8 cellular contexts compared by ENCODE assay signal in the genomic region with DNA sequence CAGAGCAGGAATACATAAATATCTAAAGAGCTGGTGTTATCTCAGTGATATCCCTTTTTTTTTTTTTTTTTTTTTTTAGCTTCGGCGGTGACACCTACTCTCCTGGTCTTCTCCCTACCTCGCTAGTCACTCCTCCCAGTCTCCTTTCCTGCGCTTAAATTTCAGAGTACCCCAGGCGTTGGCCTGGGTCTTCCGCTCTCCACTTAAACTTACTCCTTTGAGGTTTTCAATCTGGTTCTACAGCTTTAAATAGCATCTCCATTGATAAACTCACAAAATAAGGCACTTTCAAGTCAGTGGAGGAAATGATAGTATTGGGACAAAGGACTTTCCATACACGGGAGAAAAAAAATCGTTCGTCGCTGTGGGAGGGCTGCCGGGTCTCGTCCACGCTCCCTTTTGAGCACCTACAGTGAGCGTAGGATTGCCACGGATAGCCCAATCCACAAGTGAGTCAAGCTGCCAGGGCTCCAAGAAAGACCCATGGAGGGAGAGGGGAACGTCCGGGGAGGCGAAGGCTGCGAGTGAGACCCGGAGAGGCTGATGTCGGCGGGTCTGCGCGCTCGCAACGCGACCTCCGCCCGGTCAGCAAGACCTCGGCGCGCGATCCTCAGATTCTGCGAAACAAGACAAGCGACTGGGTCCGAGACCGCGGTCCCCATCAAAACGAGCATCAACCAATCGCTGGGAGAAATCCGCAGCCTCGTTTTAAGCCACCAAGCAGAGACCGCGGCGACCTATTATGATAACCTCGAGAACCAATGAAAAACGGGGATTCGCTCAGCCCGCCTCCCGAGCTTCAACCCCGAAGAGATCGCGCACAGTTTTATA. TPM values are rescaled to one million over a fixed set of nuclear protein-coding genes. Genes with fewer than 3 reads are reported as not detected.
A peak's percentile ranks its signal among the peaks of the same experiment; 100 is the strongest.
DNase-seq lines count a peak whose midpoint lies in the region; ATAC-seq and TF ChIP-seq lines count a peak whose summit lies in the region.

No MANE protein-coding gene starts in this region.

- ATAC-seq in HG02852 (IDR thresholded peaks at IDR 0.05; ENCODE audit: unreplicated experiment) (peak; percentile 86), T-cell (replicated peaks in 1 of 4) (peak; percentile 79 to 82 (median 80)), left ventricle myocardium superior (peak; percentile 88), upper lobe of right lung (peak; percentile 85)

- DNase-seq in NCI-H1436 treated with DMSO at 0.1 percent for 48 hours (lab: John Stamatoyannopoulos, UW) = peak; percentile 77
- DNase-seq in T-cell = peak in 31 of 34 experiments; percentile 78 to 92 (median 84)
- peak; percentile 89 for DNase-seq in left ventricle myocardium superior
- DNase-seq in posterior vena cava (ENCODE audit: low spot score) = peak; percentile 95
- peak; percentile 92 for DNase-seq in upper lobe of right lung

- peaks cover 32% of the 10 kb centered on the region for H3K36me3 ChIP-seq in upper lobe of right lung

- TF ChIP-seq CTCF in GM12875 (IDR thresholded peaks at IDR 0.05; ENCODE audit: borderline replicate concordance, insufficient read depth, low read depth, low read length) (no peak), upper lobe of right lung (IDR thresholded peaks at IDR 0.05) (no peak)

- no peaks in the 10 kb centered on the region for H3K9me3 ChIP-seq in upper lobe of right lung

- peaks cover 35 to 37% (median 37%) of the 10 kb centered on the region in 3 donors for H3K4me1 Mint-ChIP-seq in T-cell

- peaks cover 4 to 14% of the 10 kb centered on the region in 2 donors for H3K27me3 Mint-ChIP-seq in T-cell

- POLR2A ChIA-PET in T-cell (lab: Charles Lee) = interaction anchor here (0.6 to 1.1 kb wide), 6 partner anchors 13 to 854 kb away, joined by 3 to 6 read pairs (median 5); partner anchors contain the start of genes FITM2 (in 1 of the 2) and IFT52 (in 1 of the 2)

- peak overlapping the region; percentile 95 to 98 for H3K27ac Mint-ChIP-seq in T-cell

- H3K36me3 Mint-ChIP-seq in T-cell = peaks cover 23% of the 10 kb centered on the region

- peaks cover 24% of the 10 kb centered on the region for H3K4me1 ChIP-seq in upper lobe of right lung

- H3K4me3 ChIP-seq in GM12875 (ENCODE audit: low read depth, low read length) (peak overlapping the region; percentile 85), upper lobe of right lung (peak overlapping the region; percentile 90)

- intact Hi-C loops in left ventricle myocardium superior (cut with micrococcal nuclease) (no loop called here), posterior vena cava (cut with DNase I) (no loop called here), upper lobe of right lung (cut with DNase I) (no loop called here)

- H3K27me3 ChIP-seq in upper lobe of right lung = no peaks in the 10 kb centered on the region

- no peaks in the 10 kb centered on the region for H3K9me3 Mint-ChIP-seq in T-cell

- peak overlapping the region; percentile 99 for H3K27ac ChIP-seq in angular gyrus (ENCODE audit: low read depth, low read length)
- peak overlapping the region; percentile 100 for H3K27ac ChIP-seq in upper lobe of right lung

- CTCF ChIA-PET in T-cell (lab: Charles Lee) = interaction anchor here (0.5 to 1.5 kb wide), 6 partner anchors 8 to 1185 kb away, joined by 3 to 7 read pairs (median 4); no protein-coding TSS in a partner anchor

- H3K4me3 Mint-ChIP-seq in T-cell = peak overlapping the region; percentile 88 to 97 (median 92)

RNA-seq across cellular contexts. Expression of gene SRSF6, which starts 0.7 kb away (rescaled TPM):
- 100 to 1,000 TPM; 154 to 277 (median 174) TPM for total RNA-seq in T-cell
- 56.5 TPM for total RNA-seq in left ventricle myocardium superior
- 10 to 100 TPM; 58.5 to 70.4 TPM for total RNA-seq in posterior vena cava
- total RNA-seq in upper lobe of right lung = 145 TPM

RNA-seq across cellular contexts. Expression of gene L3MBTL1, which starts 50.5 kb away (rescaled TPM):
- total RNA-seq in T-cell (10 to 100 TPM; 15.5 to 20.1 (median 16.1) TPM), left ventricle myocardium superior (5.7 TPM), posterior vena cava (1 to 10 TPM; 6.7 to 7.1 TPM), upper lobe of right lung (12.9 TPM)

Comparison
In these comparisons a context has a peak if more than half of its experiments do, and no peak if none do; other contexts are left out.
1. Peak in every context shown above with its lines: DNase-seq, ATAC-seq, H3K4me3 ChIP-seq and H3K27ac ChIP-seq.